In the genomic region with DNA sequence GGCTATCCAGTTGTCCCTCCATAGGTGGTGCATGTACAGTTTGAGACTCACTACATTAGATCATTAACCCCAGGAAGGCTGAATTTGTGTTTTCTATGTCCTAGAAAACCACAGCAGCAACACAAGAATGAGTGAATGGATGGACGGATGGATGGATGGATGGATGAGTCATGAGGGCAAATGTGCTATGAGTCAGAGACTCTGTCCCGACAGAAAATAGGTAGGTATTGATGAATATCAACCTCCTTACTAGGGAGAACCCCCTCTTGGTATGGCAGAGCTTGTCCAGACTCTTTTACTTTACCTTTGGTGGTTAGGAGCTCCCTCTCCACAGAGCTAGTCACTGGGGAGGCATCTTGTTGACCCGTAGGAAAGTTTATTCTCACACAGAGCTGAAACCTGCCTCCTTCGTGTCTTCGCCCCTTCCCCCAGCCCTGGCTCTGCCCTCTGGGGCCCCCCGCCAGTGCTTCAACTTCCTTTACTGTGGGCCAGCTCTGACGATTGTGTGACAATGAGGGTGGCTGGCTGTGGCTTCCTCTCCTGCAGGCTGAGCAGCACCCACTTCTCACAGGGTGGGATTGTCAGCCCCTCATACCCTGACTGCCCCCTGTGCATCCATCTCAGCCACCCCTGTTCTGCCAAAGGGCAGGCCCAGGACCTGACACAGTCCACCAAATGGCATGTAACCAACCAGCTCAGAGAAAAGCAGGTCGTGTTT, we compare ENCODE assay signal across 14 cellular contexts.
DNase-seq lines count a peak whose midpoint lies in the region; ATAC-seq and TF ChIP-seq lines count a peak whose summit lies in the region.
"Had no signal": no experiment of that assay in that cellular context is flagged by ENCODE, and none has a peak within 500 bp of the region (broad histone marks: within the 10 kb centered on the region; RNA-seq: fewer than 3 reads in every experiment).

No MANE protein-coding gene starts in this region.

- H3K4me1 ChIP-seq in DND-41 (ENCODE audit: insufficient read depth, low read length) (no peaks in the 10 kb centered on the region), endodermal cell (ENCODE audit: control insufficient read depth, insufficient read depth, low read length) (no peaks in the 10 kb centered on the region), osteoblast (ENCODE audit: insufficient read depth, low read length) (no peaks in the 10 kb centered on the region)
- no peaks in the 10 kb centered on the region for H3K4me1 ChIP-seq in CD8-positive, alpha-beta memory T cell (ENCODE audit: insufficient read depth, low read length)

- H3K4me3 ChIP-seq in DND-41 (ENCODE audit: low read depth in 1 of 2, low read length in 2 of 2), result no peak overlapping the region
- H3K4me3 ChIP-seq in endodermal cell (ENCODE audit: low read length), result no peak overlapping the region
- H3K4me3 ChIP-seq in osteoblast (ENCODE audit: insufficient read depth, low read length), result no peak overlapping the region
- H3K4me3 ChIP-seq in CD8-positive, alpha-beta memory T cell (ENCODE audit: low read length), result no peak overlapping the region
- H3K4me3 ChIP-seq: ovary had no signal

- H3K4me3 Mint-ChIP-seq in endodermal cell, result no peak overlapping the region
- no peak overlapping the region for H3K4me3 Mint-ChIP-seq in CD8-positive, alpha-beta memory T cell
- H3K4me3 Mint-ChIP-seq: activated CD4-positive, alpha-beta T cell treated with anti-CD3 and anti-CD28 coated beads for 36 hours; T-helper 1 cell treated with Interleukin-12 subunit alpha and Interleukin-12 subunit beta and Interleukin-4 antibody, amounts not matched to agents 30 μg/mL and 1 μg/mL, for 36 hours had no signal

- no peaks in the 10 kb centered on the region for H3K36me3 ChIP-seq in DND-41 (ENCODE audit: insufficient read depth, low read length)
- no peaks in the 10 kb centered on the region for H3K36me3 ChIP-seq in endodermal cell (ENCODE audit: control insufficient read depth, insufficient read depth, low read length)
- H3K36me3 ChIP-seq in osteoblast (ENCODE audit: insufficient read depth, low read length), result no peaks in the 10 kb centered on the region
- no peaks in the 10 kb centered on the region for H3K36me3 ChIP-seq in CD8-positive, alpha-beta memory T cell (ENCODE audit: insufficient read depth, low read length)
- H3K36me3 ChIP-seq: ovary had no signal

- H3K27me3 Mint-ChIP-seq in endodermal cell (ENCODE audit: insufficient read depth), result peaks cover 17% of the 10 kb centered on the region
- peaks cover 9 to 44% of the 10 kb centered on the region in 2 donors for H3K27me3 Mint-ChIP-seq in CD8-positive, alpha-beta memory T cell

- H3K27ac ChIP-seq in DND-41 (ENCODE audit: low read length) (no peak overlapping the region), endodermal cell (ENCODE audit: low read depth, low read length) (no peak overlapping the region), osteoblast (ENCODE audit: low read depth, low read length) (no peak overlapping the region)
- H3K27ac ChIP-seq in CD8-positive, alpha-beta memory T cell (ENCODE audit: low read depth, low read length), result no peak overlapping the region
- H3K27ac ChIP-seq: ovary had no signal

- no peaks in the 10 kb centered on the region for H3K9me3 Mint-ChIP-seq in endodermal cell
- H3K9me3 Mint-ChIP-seq in CD8-positive, alpha-beta memory T cell, result no peaks in the 10 kb centered on the region
- H3K9me3 Mint-ChIP-seq: T-helper 1 cell treated with Interleukin-12 subunit alpha and Interleukin-12 subunit beta and Interleukin-4 antibody, amounts not matched to agents 30 μg/mL and 1 μg/mL, for 36 hours had no signal

- no peaks in the 10 kb centered on the region for H3K36me3 Mint-ChIP-seq in endodermal cell (ENCODE audit: low read depth)
- H3K36me3 Mint-ChIP-seq in CD8-positive, alpha-beta memory T cell, result no peaks in the 10 kb centered on the region

- H3K4me1 Mint-ChIP-seq in endodermal cell, result peaks cover 7% of the 10 kb centered on the region
- no peaks in the 10 kb centered on the region for H3K4me1 Mint-ChIP-seq in CD8-positive, alpha-beta memory T cell
- H3K4me1 Mint-ChIP-seq: activated CD4-positive, alpha-beta T cell treated with anti-CD3 and anti-CD28 coated beads for 36 hours had no signal

- WGBS in endodermal cell (ENCODE audit: insufficient coverage in 1 of 2, insufficient read length in 1 of 2), 2 experiments, result 69 to 73% methylated on average over 5 to 8 of the region's 8 CpGs

- H3K27me3 ChIP-seq in DND-41 (ENCODE audit: insufficient read depth, low read length, poor library complexity) (peaks cover 44% of the 10 kb centered on the region), endodermal cell (ENCODE audit: control insufficient read depth, insufficient read depth, low read length, poor library complexity, severe bottlenecking) (peaks cover 15% of the 10 kb centered on the region), osteoblast (ENCODE audit: insufficient read depth, low read length) (peaks cover 4% of the 10 kb centered on the region)
- H3K27me3 ChIP-seq in CD8-positive, alpha-beta memory T cell (ENCODE audit: insufficient read depth, low read length, poor library complexity, severe bottlenecking), result peaks cover 7% of the 10 kb centered on the region
- H3K27me3 ChIP-seq: ovary had no signal

- no peak for DNase-seq in DND-41
- peak; percentile 49 for DNase-seq in RPMI7951 (ENCODE audit: low read depth)
- DNase-seq in endodermal cell, result peak; percentile 42
- peak; percentile 23 for DNase-seq in osteoblast (ENCODE audit: insufficient read length, low spot score, missing footprints)
- no peak for DNase-seq in stimulated activated CD4-positive, alpha-beta T cell treated with anti-CD3 and anti-CD28 coated beads, Interleukin-1b, Interleukin-23, amount 100 ng/mL, for 48 hours
- DNase-seq in CD8-positive, alpha-beta memory T cell, result no peak
- DNase-seq: activated CD4-positive, alpha-beta T cell treated with anti-CD3 and anti-CD28 coated beads for 36 hours; NCI-H187 treated with DMSO at 0.1 percent for 48 hours; NCI-H524; ovary; small intestine had no signal

- H3K4me2 ChIP-seq in DND-41 (ENCODE audit: insufficient read depth, low read length) (no peak overlapping the region), osteoblast (ENCODE audit: insufficient read depth, low read length) (no peak overlapping the region)

- ATAC-seq in DND-41 (ENCODE audit: insufficient read depth, low read depth) (0 out of 3 replicates have a peak, but pooled peaks have one; percentile 39), HG02571 (IDR thresholded peaks at IDR 0.05; ENCODE audit: unreplicated experiment) (no peak), GM21381 (IDR thresholded peaks at IDR 0.05; ENCODE audit: unreplicated experiment) (no peak)
- ATAC-seq: activated CD4-positive, alpha-beta T cell treated with anti-CD3 and anti-CD28 coated beads for 36 hours had no signal

- H3K9me3 ChIP-seq in DND-41 (ENCODE audit: insufficient read depth, low read length, severe bottlenecking) (no peaks in the 10 kb centered on the region), endodermal cell (ENCODE audit: control insufficient read depth, low read length) (no peaks in the 10 kb centered on the region), osteoblast (ENCODE audit: low read depth, low read length) (no peaks in the 10 kb centered on the region)
- H3K9me3 ChIP-seq in CD8-positive, alpha-beta memory T cell (ENCODE audit: low read length), result no peaks in the 10 kb centered on the region
- H3K9me3 ChIP-seq: ovary had no signal

- CTCF ChIA-PET in CD8-positive, alpha-beta memory T cell (lab: Charles Lee), result no interaction called here

- no peaks in the 10 kb centered on the region for H3K79me2 ChIP-seq in DND-41 (ENCODE audit: insufficient read depth, low read length)
- H3K79me2 ChIP-seq in osteoblast (ENCODE audit: insufficient read depth, low read length), result no peaks in the 10 kb centered on the region

- H2AFZ ChIP-seq in DND-41 (ENCODE audit: low read depth, low read length) (no peak overlapping the region), osteoblast (ENCODE audit: low read length) (no peak overlapping the region)

- TF ChIP-seq CTCF in DND-41 (IDR thresholded peaks at IDR 0.05; ENCODE audit: borderline replicate concordance, extremely low read depth, low read length, poor library complexity, severe bottlenecking) (no peak), endodermal cell (conservative IDR thresholded peaks at IDR 0.05) (no peak), osteoblast (IDR thresholded peaks at IDR 0.05; ENCODE audit: extremely low read depth, low read depth, low read length) (no peak)

- no peak overlapping the region for H3K27ac Mint-ChIP-seq in endodermal cell
- peak overlapping the region in 1 of 8 donors; percentile 2 for H3K27ac Mint-ChIP-seq in CD8-positive, alpha-beta memory T cell
- H3K27ac Mint-ChIP-seq: activated CD4-positive, alpha-beta T cell treated with anti-CD3 and anti-CD28 coated beads for 36 hours; T-helper 1 cell treated with Interleukin-12 subunit alpha and Interleukin-12 subunit beta and Interleukin-4 antibody, amounts not matched to agents 30 μg/mL and 1 μg/mL, for 36 hours had no signal

- H4K20me1 ChIP-seq in DND-41 (ENCODE audit: insufficient read depth, low read length) (no peaks in the 10 kb centered on the region; the same call in 1 of the 2 replicates), osteoblast (ENCODE audit: insufficient read depth, low read length) (no peaks in the 10 kb centered on the region)

- POLR2A ChIA-PET in CD8-positive, alpha-beta memory T cell (lab: Charles Lee), result interaction anchor here (0.7 kb wide), 1 partner anchor 155 kb away, joined by 3 read pairs; no protein-coding TSS in a partner anchor

- no peak overlapping the region for H3K9ac ChIP-seq in DND-41 (ENCODE audit: low read depth, low read length)
- H3K9ac ChIP-seq in endodermal cell (ENCODE audit: extremely low read depth, low read length, poor library complexity, severe bottlenecking), result no peak overlapping the region

Comparison
In these comparisons a context has a peak if more than half of its experiments do, and no peak if none do; other contexts are left out.
1. DNase-seq: peak in RPMI7951 (single experiment), endodermal cell (single experiment) and osteoblast (single experiment); none in DND-41 (single experiment), stimulated activated CD4-positive, alpha-beta T cell treated with anti-CD3 and anti-CD28 coated beads, Interleukin-1b, Interleukin-23, amount 100 ng/mL, for 48 hours (single experiment) and CD8-positive, alpha-beta memory T cell (0 of 5).